7 cellular contexts compared by ENCODE assay signal in the genomic region with DNA sequence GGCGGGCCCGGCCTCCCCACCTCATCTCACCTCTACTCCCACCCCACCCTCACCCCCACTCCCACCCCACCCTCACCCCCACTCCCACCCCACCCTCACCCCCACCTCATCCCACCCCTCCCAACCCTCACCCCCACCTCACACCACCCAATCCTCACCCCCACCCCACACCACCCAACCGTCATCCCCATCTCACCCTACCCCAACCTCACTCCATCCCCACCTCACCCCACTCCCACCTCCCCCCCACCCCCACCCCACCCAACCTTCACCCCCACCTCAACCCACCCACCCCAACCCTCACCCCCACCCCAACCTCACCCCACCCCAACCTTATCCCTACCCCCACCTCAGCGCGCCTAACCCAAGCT. TPM values are rescaled to one million over a fixed set of nuclear protein-coding genes. Genes with fewer than 3 reads are reported as not detected.
"Had no signal": no experiment of that assay in that cellular context is flagged by ENCODE, and none has a peak within 500 bp of the region (broad histone marks: within the 10 kb centered on the region; RNA-seq: fewer than 3 reads in every experiment).

No MANE protein-coding gene starts in this region.

- DNase-seq: GOT3, IMR-90 had no signal

- H3K4me3 ChIP-seq: GM23248, HAP-1, K562 had no signal

- H3K36me3 ChIP-seq: HAP-1 had no signal

- H3K4me1 ChIP-seq: HAP-1 had no signal

- ATAC-seq: K562 had no signal

- H3K27ac ChIP-seq: GM23248 had no signal

- H3K9me3 ChIP-seq: HAP-1 had no signal

RNA-seq across cellular contexts. Expression of a gene that starts 13.4 kb away (rescaled TPM):
- total RNA-seq: GM23248, H4, H7, IMR-90, K562 had no signal
- polyA plus RNA-seq: GM23248, IMR-90, K562 had no signal
